8 cellular contexts compared by ENCODE assay signal in the genomic region with DNA sequence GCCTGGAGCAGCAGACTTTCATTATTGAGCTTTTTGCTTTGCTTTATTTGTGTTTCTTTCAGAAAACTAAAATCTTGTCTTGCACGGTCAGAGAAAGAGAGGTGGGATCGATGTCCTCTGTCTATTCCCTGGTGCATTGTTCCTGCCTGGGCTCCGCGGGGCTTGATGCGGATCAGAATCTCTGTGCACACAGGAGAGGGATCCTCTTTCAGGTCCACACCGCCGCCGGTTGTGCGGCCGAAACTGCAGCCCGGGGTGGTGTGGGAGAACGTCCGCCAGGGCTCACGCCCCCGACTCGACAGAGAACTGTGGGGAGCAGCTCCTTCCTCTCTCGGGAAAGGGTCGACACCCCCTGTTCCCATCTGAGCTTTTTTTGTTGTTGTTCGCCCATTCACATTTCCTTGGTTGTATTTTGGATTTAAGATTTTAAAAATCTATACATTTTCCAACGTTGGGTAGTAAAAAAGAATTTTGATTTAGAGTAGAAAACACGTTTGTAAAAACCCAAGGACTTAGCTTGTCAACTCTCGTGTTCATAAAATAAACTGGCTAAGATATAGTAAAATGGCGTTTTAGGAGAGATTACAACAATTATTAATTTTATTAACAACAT. TPM values are rescaled to one million over a fixed set of nuclear protein-coding genes. Genes with fewer than 3 reads are reported as not detected.
A peak's percentile ranks its signal among the peaks of the same experiment; 100 is the strongest.
DNase-seq lines count a peak whose midpoint lies in the region; ATAC-seq, FAIRE-seq and TF ChIP-seq lines count a peak whose summit lies in the region.

No MANE protein-coding gene starts in this region.

- POLR2A ChIA-PET in endothelial cell of umbilical vein (lab: Charles Lee), result no interaction called here
- POLR2A ChIA-PET in naive thymus-derived CD8-positive, alpha-beta T cell (lab: Charles Lee), result no interaction called here

- H3K4me3 Mint-ChIP-seq in naive thymus-derived CD8-positive, alpha-beta T cell, result peak overlapping the region; percentile 65 to 80 (median 70)

- TF ChIP-seq CTCF in endothelial cell of umbilical vein (IDR thresholded peaks at IDR 0.05; ENCODE audit: extremely low read depth in 1 of 2, insufficient read depth in 1 of 2, low read depth in 1 of 2, low read length in 2 of 2), result no peak

- no peak overlapping the region for H3K27ac ChIP-seq in endothelial cell of umbilical vein (ENCODE audit: insufficient read depth, low read depth, low read length)

- no peaks in the 10 kb centered on the region for H3K9me3 ChIP-seq in endothelial cell of umbilical vein (replicated peaks; ENCODE audit: control insufficient read depth, insufficient read depth, low read length)

- no peaks in the 10 kb centered on the region for H3K9me3 Mint-ChIP-seq in naive thymus-derived CD8-positive, alpha-beta T cell

- BruUV-seq in endothelial cell of umbilical vein (replicated peaks; lab: Mats Ljungman, UMichigan), result no TSS peak

- H3K4me1 ChIP-seq in endothelial cell of umbilical vein (ENCODE audit: control insufficient read depth, extremely low read depth, insufficient read depth, low read length), result peaks cover 3% of the 10 kb centered on the region

- FAIRE-seq in GM12891 (lab: Jason Lieb, UNC), result peak; percentile 76
- FAIRE-seq in endothelial cell of umbilical vein (lab: Jason Lieb, UNC), result peak; percentile 74
- FAIRE-seq in frontal cortex (lab: Jason Lieb, UNC), result no peak

- H3K36me3 ChIP-seq in endothelial cell of umbilical vein (ENCODE audit: control insufficient read depth in 2 of 2, extremely low read depth in 1 of 2, insufficient read depth in 2 of 2, low read length in 2 of 2), result no peaks in the 10 kb centered on the region

- CTCF ChIA-PET in endothelial cell of umbilical vein (lab: Charles Lee), result interaction anchor here (0.7 to 1.1 kb wide), 2 partner anchors 9 to 46 kb away, joined by 3 read pairs; no protein-coding TSS in a partner anchor

- peaks cover 2 to 19% (median 13%) of the 10 kb centered on the region in 4 donors for H3K4me1 Mint-ChIP-seq in naive thymus-derived CD8-positive, alpha-beta T cell

- intact Hi-C loops in endothelial cell of umbilical vein (cut with micrococcal nuclease), result loop anchor here (1.0 kb wide), 1 partner anchor 25 kb away; no protein-coding TSS in a partner anchor
- intact Hi-C loops in posterior vena cava (cut with DNase I), result no loop called here

- no peaks in the 10 kb centered on the region for H3K79me2 ChIP-seq in endothelial cell of umbilical vein (ENCODE audit: control insufficient read depth, insufficient read depth, low read length)

- peak overlapping the region; percentile 30 for H2AFZ ChIP-seq in endothelial cell of umbilical vein (ENCODE audit: low read depth, low read length)

- TF ChIP-seq POLR2A in GM12891 (IDR thresholded peaks at IDR 0.05; ENCODE audit: low read depth, low read length), result no peak
- no peak for TF ChIP-seq POLR2A in endothelial cell of umbilical vein (IDR thresholded peaks at IDR 0.05; ENCODE audit: low read depth, low read length)

- H3K4me3 ChIP-seq in endothelial cell of umbilical vein (replicated peaks in 1 of 3; ENCODE audit: insufficient read depth in 1 of 3, low read depth in 1 of 3, low read length in 3 of 3), result peak overlapping the region; percentile 13 to 62 (median 25)

- ATAC-seq in naive thymus-derived CD8-positive, alpha-beta T cell, result peak; percentile 33 to 50
- no peak for ATAC-seq in HG03196 (IDR thresholded peaks at IDR 0.05; ENCODE audit: unreplicated experiment)

- peak overlapping the region; percentile 60 for H3K4me2 ChIP-seq in endothelial cell of umbilical vein (ENCODE audit: insufficient read depth, low read length)

- H3K27ac Mint-ChIP-seq in naive thymus-derived CD8-positive, alpha-beta T cell, result peak overlapping the region in 1 of 10 donors; percentile 52

- H3K9ac ChIP-seq in endothelial cell of umbilical vein (replicated peaks; ENCODE audit: extremely low read depth, insufficient read depth, low read length), result peak overlapping the region; percentile 17

- no peaks in the 10 kb centered on the region for H3K36me3 Mint-ChIP-seq in naive thymus-derived CD8-positive, alpha-beta T cell

- H3K27me3 ChIP-seq in endothelial cell of umbilical vein (ENCODE audit: control insufficient read depth in 2 of 2, insufficient read depth in 2 of 2, low read length in 2 of 2), result peaks cover 15 to 20% of the 10 kb centered on the region in 2 experiments

- H3K9me1 ChIP-seq in endothelial cell of umbilical vein (replicated peaks; ENCODE audit: control insufficient read depth, extremely low read depth, insufficient read depth, low read length), result no peaks in the 10 kb centered on the region

- H3K27me3 Mint-ChIP-seq in naive thymus-derived CD8-positive, alpha-beta T cell, result peaks cover 20 to 41% (median 28%) of the 10 kb centered on the region in 5 donors

- no peaks in the 10 kb centered on the region for H4K20me1 ChIP-seq in endothelial cell of umbilical vein (replicated peaks; ENCODE audit: control insufficient read depth, extremely low read depth, insufficient read depth, low read length)

- no peak for DNase-seq in GM12891 (ENCODE audit: insufficient read length, low spot score)
- DNase-seq in NCI-H2227 (lab: John Stamatoyannopoulos, UW; ENCODE audit: unreplicated experiment), result peak; percentile 79
- peak; percentile 30 for DNase-seq in endothelial cell of umbilical vein (ENCODE audit: low read depth, low spot score)
- no peak for DNase-seq in naive thymus-derived CD8-positive, alpha-beta T cell
- no peak for DNase-seq in frontal cortex (ENCODE audit: low spot score in 2 of 2)
- no peak for DNase-seq in middle frontal gyrus (ENCODE audit: extremely low spot score, low spot score)
- DNase-seq in posterior vena cava (ENCODE audit: low spot score), result no peak

- dilution Hi-C loops in endothelial cell of umbilical vein (cut with MboI; ENCODE audit: extremely low pct_ligation_motif_present, low sequenced_read_pairs), result no loop called here

TF ChIP-seq in GM12891, 5 proteins besides CTCF, POLR2A, EP300 and RAD21:
- TF ChIP-seq SPI1 (IDR thresholded peaks at IDR 0.05; ENCODE audit: low read depth, low read length) (0 out of 2 replicates have a peak, but pooled peaks have one; percentile 24), POU2F2 (IDR thresholded peaks at IDR 0.05; ENCODE audit: low read depth, low read length) (no peak)
TF ChIP-seq in GM12891: peak in this region for 1.

TF ChIP-seq in endothelial cell of umbilical vein, 7 proteins besides CTCF, POLR2A, EP300 and RAD21:
- TF ChIP-seq POLR2AphosphoS5 (IDR thresholded peaks at IDR 0.05; ENCODE audit: insufficient read depth, low read depth, low read length) (no peak), MYC (IDR thresholded peaks at IDR 0.05; ENCODE audit: low read depth, low read length) (no peak), EZH2 (IDR thresholded peaks at IDR 0.05; ENCODE audit: borderline replicate concordance, low read depth, low read length, severe bottlenecking) (no peak), GATA2 (IDR thresholded peaks at IDR 0.05; ENCODE audit: insufficient read depth, insufficient read length, low read depth, low read length) (no peak), JUN (IDR thresholded peaks at IDR 0.05; ENCODE audit: borderline replicate concordance, insufficient read depth, insufficient read length, low read depth) (no peak), FOS (IDR thresholded peaks at IDR 0.05; ENCODE audit: borderline replicate concordance, insufficient read depth, low read length) (no peak)
- TF ChIP-seq, protein P1, sequence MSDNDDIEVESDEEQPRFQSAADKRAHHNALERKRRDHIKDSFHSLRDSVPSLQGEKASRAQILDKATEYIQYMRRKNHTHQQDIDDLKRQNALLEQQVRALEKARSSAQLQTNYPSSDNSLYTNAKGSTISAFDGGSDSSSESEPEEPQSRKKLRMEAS (IDR thresholded peaks at IDR 0.05; ENCODE audit: insufficient read depth, insufficient read length), result no peak

RNA-seq across cellular contexts. Expression of a gene that starts 23.6 kb away (rescaled TPM):
- polyA plus RNA-seq in GM12891 (2012; ENCODE audit: low read depth, missing spikeins), result 10.7 TPM
- total RNA-seq in endothelial cell of umbilical vein (19.1 and 20.9 TPM in 2 replicates), frontal cortex (14.3 TPM), posterior vena cava (10 to 100 TPM; 24.3 to 32.5 TPM)
- polyA plus RNA-seq in endothelial cell of umbilical vein, result 3.6 TPM in 2 replicates
- 2.1 and 2.6 TPM in 2 replicates for polyA plus RNA-seq in endothelial cell of umbilical vein (2011; cell fraction: cytosol; rRNA removed)
- 11.6 and 13.1 TPM in 2 replicates for polyA plus RNA-seq in endothelial cell of umbilical vein (2011; cell fraction: nucleus; rRNA removed)
- polyA plus RNA-seq in endothelial cell of umbilical vein (2012), result 5.5 and 9.5 TPM in 2 replicates
- 6.4 and 7.4 TPM in 2 replicates for polyA minus RNA-seq in endothelial cell of umbilical vein
- polyA minus RNA-seq in endothelial cell of umbilical vein (2011; cell fraction: cytosol; rRNA and poly(A)+ RNA removed), result not detected
- polyA minus RNA-seq in endothelial cell of umbilical vein (2011; cell fraction: nucleus; rRNA and poly(A)+ RNA removed), result 8.9 and 11.2 TPM in 2 replicates
- total RNA-seq in naive thymus-derived CD8-positive, alpha-beta T cell, result 10 to 100 TPM; 25.7 to 27.2 TPM
- 1 to 10 TPM in 2 of 3 donors, under 1 TPM in 1; 0.80 to 5.8 (median 1.8) TPM for polyA plus RNA-seq in naive thymus-derived CD8-positive, alpha-beta T cell

Comparison
In these comparisons a context has a peak if more than half of its experiments do, and no peak if none do; other contexts are left out.
1. DNase-seq: peak in NCI-H2227 (single experiment) and endothelial cell of umbilical vein (single experiment); none in GM12891 (single experiment), naive thymus-derived CD8-positive, alpha-beta T cell (0 of 10), frontal cortex (0 of 2), middle frontal gyrus (single experiment) and posterior vena cava (single experiment).